Comparison of ENCODE assay signal across 1 cellular context in the genomic region with DNA sequence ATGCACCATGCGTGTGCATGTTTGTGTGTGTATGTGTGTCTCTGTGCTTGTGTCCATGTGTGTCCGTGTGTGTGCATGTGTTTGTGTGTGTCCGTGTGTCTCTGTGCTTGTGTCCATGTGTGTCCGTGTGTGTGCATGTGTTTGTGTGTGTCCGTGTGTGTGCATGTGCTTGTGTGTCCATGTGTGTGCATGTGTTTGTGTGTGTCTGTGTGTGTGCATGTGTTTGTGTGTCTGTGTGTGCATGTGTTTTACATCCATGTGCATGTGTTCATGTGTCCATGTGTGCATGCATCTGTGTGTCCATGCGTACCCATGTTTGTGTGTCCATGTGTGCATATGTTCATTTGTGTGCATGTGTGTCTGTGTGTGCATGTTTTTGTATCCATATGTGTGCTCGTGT.
TF ChIP-seq lines count a peak whose summit lies in the region.

No MANE protein-coding gene starts in this region.

TF ChIP-seq in HepG2, 621 proteins besides CTCF, POLR2A, EP300 and RAD21 (continued from another document):
- peak; percentile 39; the same call in 1 of the 2 replicates for TF ChIP-seq ZBTB40 (IDR thresholded peaks at IDR 0.05)
- no peak for TF ChIP-seq ZBTB40 (CRISPR knock-in tag; IDR thresholded peaks at IDR 0.05)
- TF ChIP-seq FOXP1 (IDR thresholded peaks at IDR 0.05): peak; percentile 60; the same call in 1 of the 2 replicates
- no peak for TF ChIP-seq FOXP1 (CRISPR knock-in tag; IDR thresholded peaks at IDR 0.05)
- peak; percentile 77; the same call in 1 of the 2 replicates for TF ChIP-seq SOX6 (IDR thresholded peaks at IDR 0.05)
- no peak for TF ChIP-seq SOX6 (CRISPR knock-in tag; IDR thresholded peaks at IDR 0.05)
- peak; percentile 88; the same call in 1 of the 2 replicates for TF ChIP-seq PLRG1 (conservative IDR thresholded peaks at IDR 0.05)
- peak; percentile 52; the same call in 1 of the 2 replicates for TF ChIP-seq NFRKB (IDR thresholded peaks at IDR 0.05)
- TF ChIP-seq ZNF282 (IDR thresholded peaks at IDR 0.05; ENCODE audit: partially characterized antibody): peak; percentile 92
- TF ChIP-seq FOXA1 (IDR thresholded peaks at IDR 0.05): 0 out of 2 replicates have a peak, but pooled peaks have one; percentile 12
- TF ChIP-seq FOXA1 (CRISPR knock-in tag; IDR thresholded peaks at IDR 0.05): no peak
- TF ChIP-seq DNMT1 (CRISPR knock-in tag; IDR thresholded peaks at IDR 0.05): no peak
- no peak for TF ChIP-seq RAD51 (IDR thresholded peaks at IDR 0.05; ENCODE audit: borderline replicate concordance)
- TF ChIP-seq, protein P1, sequence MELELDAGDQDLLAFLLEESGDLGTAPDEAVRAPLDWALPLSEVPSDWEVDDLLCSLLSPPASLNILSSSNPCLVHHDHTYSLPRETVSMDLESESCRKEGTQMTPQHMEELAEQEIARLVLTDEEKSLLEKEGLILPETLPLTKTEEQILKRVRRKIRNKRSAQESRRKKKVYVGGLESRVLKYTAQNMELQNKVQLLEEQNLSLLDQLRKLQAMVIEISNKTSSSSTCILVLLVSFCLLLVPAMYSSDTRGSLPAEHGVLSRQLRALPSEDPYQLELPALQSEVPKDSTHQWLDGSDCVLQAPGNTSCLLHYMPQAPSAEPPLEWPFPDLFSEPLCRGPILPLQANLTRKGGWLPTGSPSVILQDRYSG (CRISPR knock-in tag; IDR thresholded peaks at IDR 0.05): no peak
- TF ChIP-seq GZF1 (CRISPR knock-in tag; IDR thresholded peaks at IDR 0.05): no peak
- no peak for TF ChIP-seq ZFAT (CRISPR knock-in tag; conservative IDR thresholded peaks at IDR 0.05)
- TF ChIP-seq NONO (IDR thresholded peaks at IDR 0.05): 0 out of 2 replicates have a peak, but pooled peaks have one; percentile 34
- no peak for TF ChIP-seq NONO (CRISPR knock-in tag; conservative IDR thresholded peaks at IDR 0.05)
- no peak for TF ChIP-seq MED13 (CRISPR knock-in tag; IDR thresholded peaks at IDR 0.05)
- TF ChIP-seq, protein P2, sequence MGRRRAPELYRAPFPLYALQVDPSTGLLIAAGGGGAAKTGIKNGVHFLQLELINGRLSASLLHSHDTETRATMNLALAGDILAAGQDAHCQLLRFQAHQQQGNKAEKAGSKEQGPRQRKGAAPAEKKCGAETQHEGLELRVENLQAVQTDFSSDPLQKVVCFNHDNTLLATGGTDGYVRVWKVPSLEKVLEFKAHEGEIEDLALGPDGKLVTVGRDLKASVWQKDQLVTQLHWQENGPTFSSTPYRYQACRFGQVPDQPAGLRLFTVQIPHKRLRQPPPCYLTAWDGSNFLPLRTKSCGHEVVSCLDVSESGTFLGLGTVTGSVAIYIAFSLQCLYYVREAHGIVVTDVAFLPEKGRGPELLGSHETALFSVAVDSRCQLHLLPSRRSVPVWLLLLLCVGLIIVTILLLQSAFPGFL (CRISPR knock-in tag; IDR thresholded peaks at IDR 0.05): no peak
- no peak for TF ChIP-seq ZFP90 (CRISPR knock-in tag; IDR thresholded peaks at IDR 0.05; ENCODE audit: borderline replicate concordance)
- no peak for TF ChIP-seq GLI4 (CRISPR knock-in tag; IDR thresholded peaks at IDR 0.05; ENCODE audit: borderline replicate concordance)
- TF ChIP-seq DBP (CRISPR knock-in tag; IDR thresholded peaks at IDR 0.05; ENCODE audit: not compliant biosample characterization): no peak
- TF ChIP-seq FLYWCH1 (CRISPR knock-in tag; IDR thresholded peaks at IDR 0.05): no peak
- TF ChIP-seq MNT (IDR thresholded peaks at IDR 0.05): peak; percentile 100
- TF ChIP-seq ZNF672 (CRISPR knock-in tag; IDR thresholded peaks at IDR 0.05): no peak
- peak; percentile 86; the same call in 1 of the 2 replicates for TF ChIP-seq NBN (conservative IDR thresholded peaks at IDR 0.05)
- TF ChIP-seq ATF7 (IDR thresholded peaks at IDR 0.05): peak; percentile 29; the same call in 1 of the 2 replicates
- no peak for TF ChIP-seq ATF7 (CRISPR knock-in tag; IDR thresholded peaks at IDR 0.05)
- no peak for TF ChIP-seq KLF15 (CRISPR knock-in tag; IDR thresholded peaks at IDR 0.05; ENCODE audit: borderline replicate concordance)
- no peak for TF ChIP-seq MYC (CRISPR knock-in tag; IDR thresholded peaks at IDR 0.05; ENCODE audit: borderline replicate concordance)
- TF ChIP-seq PHB2 (IDR thresholded peaks at IDR 0.05; ENCODE audit: partially characterized antibody): peak; percentile 71
